ENCODE assay signal across 8 cellular contexts in genomic region chr2:216081487-216082387, GRCh38. TPM values are rescaled to one million over a fixed set of nuclear protein-coding genes. Genes with fewer than 3 reads are reported as not detected.
DNase-seq lines count a peak whose midpoint lies in the region; ATAC-seq, FAIRE-seq and TF ChIP-seq lines count a peak whose summit lies in the region.

Gene PECR, minus strand, starts transcription at chr2:216081809. Its CDS starts 68 bp downstream, at chr2:216081741.
Gene TMEM169, plus strand, starts transcription at chr2:216081919. Its CDS starts 14,045 bp downstream, at chr2:216095964.

- TF ChIP-seq CTCF in WI38 (IDR thresholded peaks at IDR 0.05; ENCODE audit: low read depth, low read length) (no peak), bronchial epithelial cell (IDR thresholded peaks at IDR 0.05; ENCODE audit: insufficient read depth, low read length, severe bottlenecking) (no peak)

- H3K4me3 ChIP-seq in WI38 (ENCODE audit: low read depth, low read length) (peak within 1 kb of the TSS; percentile 76), bronchial epithelial cell (ENCODE audit: low read depth, low read length) (peak within 1 kb of the TSS; percentile 70)

- DNase-seq in SIG-M5 treated with dmso at 0.1 percent for 504 hours (lab: John Stamatoyannopoulos, UW; ENCODE audit: unreplicated experiment): peak; percentile 62
- DNase-seq in SIG-M5 (lab: John Stamatoyannopoulos, UW): no peak
- peak; percentile 67 for DNase-seq in NCI-H2107 treated with DMSO at 0.1 percent for 48 hours (lab: John Stamatoyannopoulos, UW; ENCODE audit: unreplicated experiment)
- peak; percentile 38 for DNase-seq in bronchial epithelial cell (ENCODE audit: low read depth)
- peak; percentile 58 for DNase-seq in iris pigment epithelial cell (ENCODE audit: low read depth)
- peak; percentile 46 to 73 for DNase-seq in stimulated activated CD4-positive, alpha-beta T cell treated with anti-CD3 and anti-CD28 coated beads, Interleukin-12 subunit alpha, Interleukin-12 subunit beta, amount 100 ng/mL, for 24 hours (ENCODE audit: low read depth in 2 of 2)

- no peaks in the 10 kb centered on the region for H3K36me3 ChIP-seq in bronchial epithelial cell (ENCODE audit: control insufficient read depth, insufficient read depth, low read length)

- peak; percentile 94 for ATAC-seq in HG02981 (IDR thresholded peaks at IDR 0.05; ENCODE audit: unreplicated experiment)

- no peaks in the 10 kb centered on the region for H3K27me3 ChIP-seq in bronchial epithelial cell (ENCODE audit: control insufficient read depth, insufficient read depth, low read length)

- FAIRE-seq in bronchial epithelial cell (lab: Jason Lieb, UNC): no peak

RNA-seq across cellular contexts. Expression of gene PECR, which starts in this region (rescaled TPM):
- 21.3 and 57.5 TPM in 2 replicates for total RNA-seq in bronchial epithelial cell

RNA-seq across cellular contexts. Expression of gene TMEM169, which starts in this region (rescaled TPM):
- total RNA-seq in bronchial epithelial cell: 0.26 and 0.51 TPM in 2 replicates
